Comparison of ENCODE assay signal across 8 cellular contexts in the genomic region with DNA sequence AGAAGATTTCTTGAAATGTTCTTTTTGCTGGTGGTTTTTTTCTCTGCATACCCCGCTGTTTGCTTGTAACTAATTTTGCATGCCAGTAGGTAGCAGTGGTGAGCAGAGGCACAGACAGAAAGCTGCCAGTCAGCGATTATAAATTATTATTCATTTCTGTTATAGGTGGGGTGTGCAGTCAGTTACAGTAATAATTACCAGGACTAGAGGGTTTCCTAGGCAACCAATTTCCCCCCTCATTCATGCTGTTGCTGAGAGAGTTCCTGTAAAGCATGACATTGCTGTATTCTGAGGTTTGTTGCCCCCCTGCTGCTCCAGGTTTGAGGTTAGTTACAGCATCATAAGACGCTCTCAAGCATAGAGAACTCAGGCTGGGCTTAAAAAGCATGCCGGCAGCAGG.
A peak's percentile ranks its signal among the peaks of the same experiment; 100 is the strongest.
DNase-seq lines count a peak whose midpoint lies in the region; ATAC-seq and TF ChIP-seq lines count a peak whose summit lies in the region.

No MANE protein-coding gene starts in this region.

- no peak overlapping the region for H3K4me3 ChIP-seq in cardiac fibroblast (replicated peaks in 1 of 2; ENCODE audit: low read depth in 2 of 2, low read length in 2 of 2)

- in situ Hi-C loops in ACHN (cut with HindIII; ENCODE audit: low pct_ligation_motif_present, low pct_unique_long_range_greater_than_20kb, low sequenced_read_pairs) = no loop called here
- in situ Hi-C loops in KBM-7 (cut with MboI; ENCODE audit: low pct_unique_long_range_greater_than_20kb, low sequenced_read_pairs) = no loop called here

- no peaks in the 10 kb centered on the region for H3K9me3 Mint-ChIP-seq in osteocyte (ENCODE audit: unreplicated experiment)

- DNase-seq in ACHN (peak; percentile 8), KBM-7 (peak; percentile 54), cardiac fibroblast (ENCODE audit: low read depth in 2 of 2) (peak in 1 of 2 donors; percentile 5), osteocyte (ENCODE audit: extremely low spot score, unreplicated experiment) (no peak), COLO829 (ENCODE audit: low spot score) (no peak)
- no peak for DNase-seq in stimulated activated CD4-positive, alpha-beta T cell treated with anti-CD3 and anti-CD28 coated beads, Interleukin-2, amount 100 ng/mL, for 48 hours

- ATAC-seq in GM18505 (IDR thresholded peaks at IDR 0.05; ENCODE audit: unreplicated experiment) (peak; percentile 82), GM21723 (IDR thresholded peaks at IDR 0.05; ENCODE audit: unreplicated experiment) (no peak)

- no peak overlapping the region for H3K27ac Mint-ChIP-seq in osteocyte (ENCODE audit: unreplicated experiment)

- no peaks in the 10 kb centered on the region for H3K36me3 Mint-ChIP-seq in osteocyte (ENCODE audit: unreplicated experiment)

- TF ChIP-seq CTCF in cardiac fibroblast (IDR thresholded peaks at IDR 0.05; ENCODE audit: low read depth, low read length) (peak; percentile 45), osteocyte (IDR thresholded peaks at IDR 0.05) (peak; percentile 55)

- H3K4me3 Mint-ChIP-seq in osteocyte (ENCODE audit: unreplicated experiment) = no peak overlapping the region

- H3K27me3 Mint-ChIP-seq in osteocyte (ENCODE audit: unreplicated experiment) = no peaks in the 10 kb centered on the region

- TF ChIP-seq POLR2A in GM18505 (IDR thresholded peaks at IDR 0.05; ENCODE audit: borderline replicate concordance, extremely low read depth, insufficient read depth, insufficient read length) = no peak

- no peaks in the 10 kb centered on the region for H3K4me1 Mint-ChIP-seq in osteocyte (ENCODE audit: unreplicated experiment)

Comparison
In these comparisons a context has a peak if more than half of its experiments do, and no peak if none do; other contexts are left out.
1. DNase-seq: peak in ACHN (single experiment) and KBM-7 (single experiment); none in osteocyte (single experiment), COLO829 (single experiment) and stimulated activated CD4-positive, alpha-beta T cell treated with anti-CD3 and anti-CD28 coated beads, Interleukin-2, amount 100 ng/mL, for 48 hours (0 of 2).